In the genomic region with DNA sequence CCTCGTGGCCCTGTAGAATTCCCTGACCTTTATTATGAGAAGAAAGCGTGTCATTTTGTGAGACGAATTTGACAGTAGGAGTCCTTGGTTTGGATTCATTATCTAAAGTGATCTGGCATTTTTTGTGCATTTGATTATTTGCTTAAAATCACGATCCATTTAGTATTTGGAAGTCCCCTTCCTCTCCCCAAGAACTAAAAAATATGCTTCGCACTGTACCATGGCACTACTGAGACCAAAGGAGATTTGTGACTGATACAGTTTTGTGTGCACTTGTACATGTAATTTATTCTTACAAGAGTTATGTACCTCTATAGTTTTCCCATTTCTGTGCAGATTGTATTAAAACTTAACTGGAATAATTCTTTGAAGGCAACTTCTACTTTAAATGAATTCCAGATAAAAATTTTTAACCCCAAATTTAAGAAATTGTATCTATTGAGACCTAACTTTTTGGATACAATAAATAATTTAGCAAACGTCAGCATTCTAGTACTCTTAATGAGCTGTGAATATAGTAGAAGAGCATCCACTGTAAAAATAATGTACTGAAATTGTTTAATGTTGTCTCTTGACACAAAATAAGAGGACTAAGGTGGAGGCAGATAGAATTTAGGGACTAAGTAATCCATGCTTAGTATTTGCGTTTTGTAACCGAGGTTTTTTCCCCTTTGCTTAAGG, we compare ENCODE assay signal across 8 cellular contexts. TPM values are rescaled to one million over a fixed set of nuclear protein-coding genes. Genes with fewer than 3 reads are reported as not detected.
A peak's percentile ranks its signal among the peaks of the same experiment; 100 is the strongest.
DNase-seq lines count a peak whose midpoint lies in the region; ATAC-seq and TF ChIP-seq lines count a peak whose summit lies in the region.

No MANE protein-coding gene starts in this region.

- no peaks in the 10 kb centered on the region for H3K27me3 Mint-ChIP-seq in stimulated activated naive B cell treated with anti-CD40 and anti-IgM and Interleukin-4, amounts not matched to agents 10 μg/mL and 1 μg/mL and 100 μg/mL, for 72 hours

- H3K9me3 Mint-ChIP-seq in stimulated activated naive B cell treated with anti-CD40 and anti-IgM and Interleukin-4, amounts not matched to agents 10 μg/mL and 1 μg/mL and 100 μg/mL, for 72 hours: no peaks in the 10 kb centered on the region

- intact Hi-C loops in left colon (cut with DNase I, micrococcal nuclease): no loop called here

- peaks cover 6% of the 10 kb centered on the region for H3K4me1 ChIP-seq in hepatocyte (ENCODE audit: insufficient read depth)

- peak overlapping the region; percentile 75 for H3K4me2 ChIP-seq in hepatocyte

- H3K79me2 ChIP-seq in hepatocyte: peaks cover 66% of the 10 kb centered on the region

- peak overlapping the region; percentile 96 for H3K27ac Mint-ChIP-seq in stimulated activated naive B cell treated with anti-CD40 and anti-IgM and Interleukin-4, amounts not matched to agents 10 μg/mL and 1 μg/mL and 100 μg/mL, for 72 hours

- H3K9me2 ChIP-seq in hepatocyte (replicated peaks; ENCODE audit: insufficient read depth): no peaks in the 10 kb centered on the region

- peak overlapping the region; percentile 96 for H3K27ac ChIP-seq in hepatocyte

- 18% methylated on average over 8 of the region's 8 CpGs for WGBS in hepatocyte (ENCODE audit: low lambda C conversion rate, missing lambda C conversion rate)

- H2AFZ ChIP-seq in hepatocyte: no peak overlapping the region

- H3K4me3 Mint-ChIP-seq in stimulated activated naive B cell treated with anti-CD40 and anti-IgM and Interleukin-4, amounts not matched to agents 10 μg/mL and 1 μg/mL and 100 μg/mL, for 72 hours: peak overlapping the region; percentile 88 to 96

- DNase-seq in DMS 273 (lab: John Stamatoyannopoulos, UW; ENCODE audit: unreplicated experiment) (peak; percentile 27), DMS 273 treated with DMSO at 0.1 percent for 48 hours (lab: John Stamatoyannopoulos, UW) (no peak), hepatocyte (ENCODE audit: low spot score) (no peak), NCI-H2029 (lab: John Stamatoyannopoulos, UW) (no peak), left colon (no peak)
- no peak for DNase-seq in stimulated activated naive B cell treated with anti-CD40 and anti-IgM and Interleukin-4, amounts not matched to agents 10 μg/mL and 1 μg/mL and 100 μg/mL, for 72 hours
- DNase-seq in stimulated activated CD4-positive, alpha-beta T cell treated with anti-CD3 and anti-CD28 coated beads, Interleukin-4, amount 100 ng/mL, for 1 hour: no peak

- H3K36me3 Mint-ChIP-seq in stimulated activated naive B cell treated with anti-CD40 and anti-IgM and Interleukin-4, amounts not matched to agents 10 μg/mL and 1 μg/mL and 100 μg/mL, for 72 hours: peaks cover 10 to 18% of the 10 kb centered on the region in 2 donors

- ATAC-seq in stimulated activated naive B cell treated with anti-CD40 and anti-IgM and Interleukin-4, amounts not matched to agents 10 μg/mL and 1 μg/mL and 100 μg/mL, for 72 hours (replicated peaks): peak; percentile 25 to 26
- no peak for ATAC-seq in left colon

- peaks cover 25% of the 10 kb centered on the region for H4K20me1 ChIP-seq in hepatocyte (ENCODE audit: insufficient read depth, poor library complexity, severe bottlenecking)

- TF ChIP-seq CTCF in WI38 (IDR thresholded peaks at IDR 0.05; ENCODE audit: low read depth, low read length): no peak
- TF ChIP-seq CTCF in hepatocyte (IDR thresholded peaks at IDR 0.05; ENCODE audit: poor library complexity): no peak

- peaks cover 34 to 53% of the 10 kb centered on the region in 2 donors for H3K4me1 Mint-ChIP-seq in stimulated activated naive B cell treated with anti-CD40 and anti-IgM and Interleukin-4, amounts not matched to agents 10 μg/mL and 1 μg/mL and 100 μg/mL, for 72 hours

- peak overlapping the region; percentile 86 for H3K4me3 ChIP-seq in WI38 (ENCODE audit: low read depth, low read length)
- peak overlapping the region; percentile 78 for H3K4me3 ChIP-seq in hepatocyte

- H3K9me3 ChIP-seq in hepatocyte (ENCODE audit: low read depth): no peaks in the 10 kb centered on the region

- no peaks in the 10 kb centered on the region for H3K36me3 ChIP-seq in hepatocyte (replicated peaks; ENCODE audit: insufficient read depth, low read depth)

- H3K27me3 ChIP-seq in hepatocyte: no peaks in the 10 kb centered on the region

RNA-seq across cellular contexts. Expression of gene MAP3K1, which starts 2.1 kb away (rescaled TPM):
- 36.0 and 38.2 TPM in 2 replicates for total RNA-seq in hepatocyte
- 11.2 and 12.0 TPM in 2 replicates for polyA plus RNA-seq in hepatocyte
- total RNA-seq in left colon: 10 to 100 TPM in 1 of 2 donors, 1 to 10 TPM in 1; 9.4 to 12.5 TPM
